Comparison of ENCODE assay signal across 8 cellular contexts in the genomic region with DNA sequence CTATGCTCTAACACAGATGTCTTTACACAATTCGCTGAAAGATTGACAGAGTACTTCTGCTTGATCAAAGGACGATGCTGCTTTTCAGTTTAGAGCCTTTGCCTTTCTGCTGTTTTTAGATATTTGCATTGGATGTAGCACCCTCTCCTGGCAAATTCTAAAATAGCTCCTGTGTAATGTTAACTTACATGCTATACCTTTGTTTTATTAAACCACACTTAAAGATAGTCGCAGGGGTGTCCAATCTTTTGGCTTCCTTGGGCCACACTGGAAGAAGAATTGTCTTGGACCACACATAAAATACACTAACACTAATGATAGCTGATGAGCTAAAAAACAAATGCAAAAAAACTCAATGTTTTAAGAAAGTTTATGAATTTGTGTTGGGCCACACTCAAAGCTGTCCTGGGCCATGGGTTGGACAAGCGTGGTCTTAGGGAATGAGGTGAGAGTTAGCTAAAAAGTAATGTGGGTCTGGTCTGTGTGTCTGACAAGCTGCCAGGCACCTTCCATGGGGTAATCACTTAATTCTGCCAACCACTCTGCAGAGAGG.
DNase-seq lines count a peak whose midpoint lies in the region; ATAC-seq and TF ChIP-seq lines count a peak whose summit lies in the region.

No MANE protein-coding gene starts in this region.

- no peak overlapping the region for H3K4me3 Mint-ChIP-seq in activated naive CD4-positive, alpha-beta T cell treated with anti-CD3 and anti-CD28 coated beads for 36 hours
- no peak overlapping the region for H3K4me3 Mint-ChIP-seq in type B pancreatic cell

- H3K36me3 Mint-ChIP-seq in activated naive CD4-positive, alpha-beta T cell treated with anti-CD3 and anti-CD28 coated beads for 36 hours (ENCODE audit: low read depth): peaks cover 6% of the 10 kb centered on the region
- H3K36me3 Mint-ChIP-seq in type B pancreatic cell: peaks cover 8% of the 10 kb centered on the region

- CTCF ChIA-PET in activated naive CD4-positive, alpha-beta T cell treated with anti-CD3 and anti-CD28 coated beads for 36 hours (lab: Charles Lee): interaction anchor here (0.6 to 5.9 kb wide), 17 partner anchors 9 to 316 kb away, joined by 3 to 54 read pairs (median 4); no protein-coding TSS in a partner anchor
- CTCF ChIA-PET in Panc1 (lab: Charles Lee): interaction anchor here (0.5 to 1.6 kb wide), 7 partner anchors 50 to 1432 kb away, joined by 3 to 8 read pairs (median 5); a partner anchor contains a TSS

- H3K4me1 ChIP-seq in Panc1 (ENCODE audit: control insufficient read depth, insufficient read depth, low read length) (no peaks in the 10 kb centered on the region), colonic mucosa (no peaks in the 10 kb centered on the region), liver (ENCODE audit: control insufficient read depth in 4 of 4, insufficient read depth in 4 of 4, low read length in 3 of 4) (no peaks in the 10 kb centered on the region)

- H3K36me3 ChIP-seq in Panc1 (ENCODE audit: control insufficient read depth, insufficient read depth, low read length) (peaks cover 7% of the 10 kb centered on the region; the same call in 1 of the 2 replicates), colonic mucosa (no peaks in the 10 kb centered on the region), liver (ENCODE audit: control insufficient read depth in 4 of 4, insufficient read depth in 3 of 4, low read depth in 1 of 4, low read length in 3 of 4) (peaks cover 0 to 12% (median 8%) of the 10 kb centered on the region in 4 donors), MG63 (no peaks in the 10 kb centered on the region; the same call in 1 of the 2 replicates)

- TF ChIP-seq RAD21 in liver (IDR thresholded peaks at IDR 0.05): peak; percentile 81 to 86

- BruUV-seq in Panc1 (replicated peaks; lab: Mats Ljungman, UMichigan): no TSS peak

- H3K9me3 ChIP-seq in Panc1 (ENCODE audit: control insufficient read depth, insufficient read depth, low read depth, low read length): no peaks in the 10 kb centered on the region
- no peaks in the 10 kb centered on the region for H3K9me3 ChIP-seq in colonic mucosa
- no peaks in the 10 kb centered on the region for H3K9me3 ChIP-seq in liver (ENCODE audit: control insufficient read depth in 4 of 4, low read length in 3 of 4)
- H3K9me3 ChIP-seq in MG63: no peaks in the 10 kb centered on the region

- POLR2A ChIA-PET in Panc1 (lab: Charles Lee): interaction anchor here (0.7 kb wide), 1 partner anchor 179 kb away, joined by 4 read pairs; no protein-coding TSS in a partner anchor

- H3K9ac ChIP-seq in colonic mucosa (ENCODE audit: low read depth in 2 of 2, low read length in 2 of 2): no peak overlapping the region
- no peak overlapping the region for H3K9ac ChIP-seq in liver (ENCODE audit: low read depth in 1 of 2, low read length in 2 of 2)

- no peak overlapping the region for H3K4me3 ChIP-seq in Panc1 (ENCODE audit: low read depth in 2 of 2, low read length in 2 of 2)
- H3K4me3 ChIP-seq in colonic mucosa: no peak overlapping the region
- no peak overlapping the region for H3K4me3 ChIP-seq in liver (ENCODE audit: low read depth in 1 of 3, low read length in 3 of 3)
- no peak overlapping the region for H3K4me3 ChIP-seq in MG63

- 55% methylated on average over 4 of the region's 4 CpGs for WGBS in liver

- TF ChIP-seq CTCF in Panc1 (IDR thresholded peaks at IDR 0.05) (peak; percentile 66), colonic mucosa (IDR thresholded peaks at IDR 0.05) (peak; percentile 50), liver (IDR thresholded peaks at IDR 0.05; ENCODE audit: low read depth, low read length, missing input control) (peak; percentile 60), type B pancreatic cell (conservative IDR thresholded peaks at IDR 0.05) (peak; percentile 81)

- H3K27me3 Mint-ChIP-seq in activated naive CD4-positive, alpha-beta T cell treated with anti-CD3 and anti-CD28 coated beads for 36 hours (ENCODE audit: low read depth): no peaks in the 10 kb centered on the region
- no peaks in the 10 kb centered on the region for H3K27me3 Mint-ChIP-seq in type B pancreatic cell

- intact Hi-C loops in activated naive CD4-positive, alpha-beta T cell treated with anti-CD3 and anti-CD28 coated beads for 36 hours (cut with micrococcal nuclease): loop anchor here (1.0 to 10.0 kb wide), 7 partner anchors 75 to 580 kb away; a partner anchor contains a TSS
- intact Hi-C loops in Panc1 (cut with micrococcal nuclease; ENCODE audit: unreplicated experiment): loop anchor here (10.0 kb wide), 1 partner anchor 270 kb away; no protein-coding TSS in a partner anchor
- intact Hi-C loops in colonic mucosa (cut with DNase I): loop anchor here (5.0 to 10.0 kb wide), 3 partner anchors 98 to 273 kb away; a partner anchor contains a TSS

- H3K27me3 ChIP-seq in Panc1 (ENCODE audit: control insufficient read depth, insufficient read depth, low read length): no peaks in the 10 kb centered on the region
- H3K27me3 ChIP-seq in colonic mucosa: no peaks in the 10 kb centered on the region
- H3K27me3 ChIP-seq in liver (ENCODE audit: control insufficient read depth in 4 of 4, insufficient read depth in 4 of 4, low read length in 3 of 4): no peaks in the 10 kb centered on the region
- H3K27me3 ChIP-seq in MG63: no peaks in the 10 kb centered on the region

- peak; percentile 80 for ATAC-seq in Panc1

- H3K4me1 Mint-ChIP-seq in activated naive CD4-positive, alpha-beta T cell treated with anti-CD3 and anti-CD28 coated beads for 36 hours (ENCODE audit: low read depth): peaks cover 7% of the 10 kb centered on the region
- H3K4me1 Mint-ChIP-seq in type B pancreatic cell (ENCODE audit: unreplicated experiment): peaks cover 5% of the 10 kb centered on the region

- in situ Hi-C loops in Panc1 (cut with HindIII; ENCODE audit: low pct_unique_long_range_greater_than_20kb, low sequenced_read_pairs): no loop called here

- peak; percentile 9 for DNase-seq in activated naive CD4-positive, alpha-beta T cell treated with anti-CD3 and anti-CD28 coated beads for 36 hours
- DNase-seq in activated naive CD4-positive, alpha-beta T cell treated with Interleukin-2 at 50 U/mL for 16 hours: no peak
- DNase-seq in HS-5 (ENCODE audit: low read depth) (peak; percentile 58), Panc1 (ENCODE audit: low read depth, low spot score) (peak; percentile 39), colonic mucosa (peak; percentile 23), type B pancreatic cell (ENCODE audit: extremely low spot score, unreplicated experiment) (no peak), MG63 (no peak)

- no peaks in the 10 kb centered on the region for H3K9me3 Mint-ChIP-seq in activated naive CD4-positive, alpha-beta T cell treated with anti-CD3 and anti-CD28 coated beads for 36 hours
- H3K9me3 Mint-ChIP-seq in type B pancreatic cell: no peaks in the 10 kb centered on the region

- H3K27ac ChIP-seq in Panc1 (ENCODE audit: low read length): no peak overlapping the region
- no peak overlapping the region for H3K27ac ChIP-seq in colonic mucosa
- no peak overlapping the region for H3K27ac ChIP-seq in liver (ENCODE audit: low read depth in 1 of 2, low read length in 2 of 2)

- H3K27ac Mint-ChIP-seq in activated naive CD4-positive, alpha-beta T cell treated with anti-CD3 and anti-CD28 coated beads for 36 hours: no peak overlapping the region
- peak overlapping the region; percentile 57 for H3K27ac Mint-ChIP-seq in type B pancreatic cell

TF ChIP-seq in liver, 16 proteins besides CTCF, POLR2A, EP300 and RAD21:
- TF ChIP-seq FOXA2 (IDR thresholded peaks at IDR 0.05) (no peak), HNF4G (IDR thresholded peaks at IDR 0.05) (no peak), EGR1 (IDR thresholded peaks at IDR 0.05; ENCODE audit: low read depth in 2 of 2) (no peak), FOXA1 (IDR thresholded peaks at IDR 0.05) (no peak), YY1 (IDR thresholded peaks at IDR 0.05) (no peak), SP1 (IDR thresholded peaks at IDR 0.05) (no peak), GABPA (IDR thresholded peaks at IDR 0.05 in 1 of 2, conservative IDR thresholded peaks at IDR 0.05 in 1 of 2) (no peak)

Comparison
In these comparisons a context has a peak if more than half of its experiments do, and no peak if none do; other contexts are left out.
1. DNase-seq: peak in activated naive CD4-positive, alpha-beta T cell treated with anti-CD3 and anti-CD28 coated beads for 36 hours (single experiment), HS-5 (single experiment), Panc1 (single experiment) and colonic mucosa (single experiment); none in activated naive CD4-positive, alpha-beta T cell treated with Interleukin-2 at 50 U/mL for 16 hours (single experiment), type B pancreatic cell (single experiment) and MG63 (single experiment).
2. Peak in every context shown above with its lines, with median percentiles within 50 percentile points of each other: CTCF ChIP-seq.